Comparison of ENCODE assay signal across 9 cellular contexts in genomic region chr17:76585048-76585648, GRCh38. TPM values are rescaled to one million over a fixed set of nuclear protein-coding genes. Genes with fewer than 3 reads are reported as not detected.
DNase-seq lines count a peak whose midpoint lies in the region; ATAC-seq and TF ChIP-seq lines count a peak whose summit lies in the region.
"Had no signal": no experiment of that assay in that cellular context is flagged by ENCODE, and none has a peak within 500 bp of the region (broad histone marks: within the 10 kb centered on the region; RNA-seq: fewer than 3 reads in every experiment).

No MANE protein-coding gene starts in this region.

- H3K4me3 Mint-ChIP-seq in activated T-cell treated with anti-CD3 and anti-CD28 coated beads, Interleukin-2, amount 50 U/mL, for 72 hours = peak overlapping the region; percentile 80 to 84

- H3K4me1 ChIP-seq in sigmoid colon = peaks cover 0 to 26% (median 20%) of the 10 kb centered on the region in 4 donors

- no peaks in the 10 kb centered on the region for H3K9me3 Mint-ChIP-seq in activated T-cell treated with anti-CD3 and anti-CD28 coated beads, Interleukin-2, amount 50 U/mL, for 72 hours

- no peak for TF ChIP-seq POLR2A in sigmoid colon (IDR thresholded peaks at IDR 0.05)

- peak overlapping the region; percentile 52 to 67 (median 60) for H3K27ac ChIP-seq in sigmoid colon

- WGBS in sigmoid colon, 2 donors = 1% methylated on average over 60 of the region's 60 CpGs

- DNase-seq in NCI-H2171 (lab: John Stamatoyannopoulos, UW) (peak; percentile 54), NCI-H2171 treated with DMSO at 0.1 percent for 48 hours (lab: John Stamatoyannopoulos, UW) (no peak), left ventricle myocardium superior (peak; percentile 63), sigmoid colon (peak; percentile 63), SHP77 treated with DMSO at 0.1 percent for 48 hours (lab: John Stamatoyannopoulos, UW) (no peak), NCI-H524 (lab: John Stamatoyannopoulos, UW) (no peak)
- DNase-seq in activated T-cell treated with anti-CD3 and anti-CD28 coated beads, Interleukin-2, amount 50 U/mL, for 72 hours = peak in 1 of 2 donors; percentile 47

- H3K4me1 Mint-ChIP-seq in activated T-cell treated with anti-CD3 and anti-CD28 coated beads, Interleukin-2, amount 50 U/mL, for 72 hours (ENCODE audit: low read depth) = peaks cover under 1% of the 10 kb centered on the region

- no peak overlapping the region for H3K27ac Mint-ChIP-seq in activated T-cell treated with anti-CD3 and anti-CD28 coated beads, Interleukin-2, amount 50 U/mL, for 72 hours

- H3K27me3 ChIP-seq in sigmoid colon = peaks cover 19 to 53% (median 19%) of the 10 kb centered on the region in 3 donors

- no peaks in the 10 kb centered on the region for H3K9me3 ChIP-seq in sigmoid colon

- peak overlapping the region; percentile 39 to 60 (median 52) for H3K4me3 ChIP-seq in sigmoid colon

- H3K27me3 Mint-ChIP-seq in activated T-cell treated with anti-CD3 and anti-CD28 coated beads, Interleukin-2, amount 50 U/mL, for 72 hours (ENCODE audit: low read depth) = peaks cover 57% of the 10 kb centered on the region

- intact Hi-C loops in left ventricle myocardium superior (cut with micrococcal nuclease) (no loop called here), sigmoid colon (cut with DNase I) (no loop called here)

- no peak for TF ChIP-seq EP300 in sigmoid colon (IDR thresholded peaks at IDR 0.05)

- no peaks in the 10 kb centered on the region for H3K36me3 ChIP-seq in sigmoid colon

- H3K36me3 Mint-ChIP-seq in activated T-cell treated with anti-CD3 and anti-CD28 coated beads, Interleukin-2, amount 50 U/mL, for 72 hours (ENCODE audit: insufficient read depth in 2 of 2) = peaks cover 1 to 5% of the 10 kb centered on the region in 2 donors

- ATAC-seq in activated T-cell treated with anti-CD3 and anti-CD28 coated beads, Interleukin-2, amount 50 U/mL, for 72 hours (replicated peaks in 1 of 2) = peak in 1 of 2 donors; percentile 35
- peak; percentile 50 for ATAC-seq in left ventricle myocardium superior
- no peak for ATAC-seq in GM18519 (IDR thresholded peaks at IDR 0.05; ENCODE audit: low FRiP score, unreplicated experiment)

- TF ChIP-seq CTCF in sigmoid colon (IDR thresholded peaks at IDR 0.05) = no peak

RNA-seq across cellular contexts. Expression of gene ST6GALNAC2, which starts 0.5 kb away (rescaled TPM):
- 1 to 10 TPM; 1.0 to 1.2 TPM for total RNA-seq in activated T-cell treated with anti-CD3 and anti-CD28 coated beads, Interleukin-2, amount 50 U/mL, for 72 hours
- 5.1 TPM for total RNA-seq in left ventricle myocardium superior
- 10 to 100 TPM in 1 of 4 donors, 1 to 10 TPM in 3; 4.1 to 16.4 (median 9.0) TPM for total RNA-seq in sigmoid colon
- polyA plus RNA-seq in sigmoid colon = 1 to 10 TPM; 3.3 to 5.4 (median 3.5) TPM
- total RNA-seq: activated CD8-positive, alpha-beta memory T cell treated with anti-CD3 and anti-CD28 coated beads for 36 hours had no signal

RNA-seq across cellular contexts. Expression of gene PRCD, which starts 45.3 kb away (rescaled TPM):
- total RNA-seq in activated T-cell treated with anti-CD3 and anti-CD28 coated beads, Interleukin-2, amount 50 U/mL, for 72 hours = 1 to 10 TPM; 1.1 to 1.5 TPM
- total RNA-seq in left ventricle myocardium superior (4.3 TPM), sigmoid colon (1 to 10 TPM; 1.1 to 6.1 (median 3.6) TPM)
- polyA plus RNA-seq in sigmoid colon = 1 to 10 TPM in 2 of 3 donors, not detected in 1; 4.8 to 7.1 TPM

RNA-seq across cellular contexts. Expression of gene CYGB, which starts 47.6 kb away (rescaled TPM):
- under 1 TPM in 1 of 2 donors, not detected in 1; 0.44 TPM for total RNA-seq in activated T-cell treated with anti-CD3 and anti-CD28 coated beads, Interleukin-2, amount 50 U/mL, for 72 hours
- total RNA-seq in left ventricle myocardium superior (28.0 TPM), sigmoid colon (10 to 100 TPM; 18.6 to 33.4 (median 19.3) TPM)
- 10 to 100 TPM in 2 of 3 donors, 1 to 10 TPM in 1; 9.7 to 25.8 (median 10.1) TPM for polyA plus RNA-seq in sigmoid colon
- total RNA-seq: activated CD8-positive, alpha-beta memory T cell treated with anti-CD3 and anti-CD28 coated beads for 36 hours had no signal

RNA-seq across cellular contexts. Expression of gene ST6GALNAC1, which starts 58.4 kb away (rescaled TPM):
- total RNA-seq in activated T-cell treated with anti-CD3 and anti-CD28 coated beads, Interleukin-2, amount 50 U/mL, for 72 hours = 1 to 10 TPM in 1 of 2 donors, under 1 TPM in 1; 0.44 to 1.8 TPM
- 3.8 TPM for total RNA-seq in left ventricle myocardium superior
- 1 to 10 TPM in 2 of 4 donors, under 1 TPM in 2; 0.81 to 4.6 (median 2.2) TPM for total RNA-seq in sigmoid colon
- polyA plus RNA-seq in sigmoid colon = 100 to 1,000 TPM; 104 to 146 (median 109) TPM
- total RNA-seq: activated CD8-positive, alpha-beta memory T cell treated with anti-CD3 and anti-CD28 coated beads for 36 hours had no signal

Comparison
In these comparisons a context has a peak if more than half of its experiments do, and no peak if none do; other contexts are left out.
1. DNase-seq: peak in NCI-H2171 (single experiment), left ventricle myocardium superior (single experiment) and sigmoid colon (single experiment); none in NCI-H2171 treated with DMSO at 0.1 percent for 48 hours (single experiment), SHP77 treated with DMSO at 0.1 percent for 48 hours (single experiment) and NCI-H524 (0 of 2).
2. RNA of gene CYGB, which starts 47.6 kb away (total RNA-seq): 28.0 TPM in left ventricle myocardium superior (single experiment) and 18.6 to 33.4 TPM in sigmoid colon; 0.44 TPM in activated T-cell treated with anti-CD3 and anti-CD28 coated beads, Interleukin-2, amount 50 U/mL, for 72 hours; every median in the first group is over 10 times any median in the second.